1 cellular context compared by ENCODE assay signal in genomic region chr1:161076410-161076809, GRCh38.
TF ChIP-seq lines count a peak whose summit lies in the region.

No MANE protein-coding gene starts in this region.

TF ChIP-seq in HCT116, 20 proteins besides CTCF, POLR2A, EP300 and RAD21 (continued from another document):
- TF ChIP-seq, protein P1, sequence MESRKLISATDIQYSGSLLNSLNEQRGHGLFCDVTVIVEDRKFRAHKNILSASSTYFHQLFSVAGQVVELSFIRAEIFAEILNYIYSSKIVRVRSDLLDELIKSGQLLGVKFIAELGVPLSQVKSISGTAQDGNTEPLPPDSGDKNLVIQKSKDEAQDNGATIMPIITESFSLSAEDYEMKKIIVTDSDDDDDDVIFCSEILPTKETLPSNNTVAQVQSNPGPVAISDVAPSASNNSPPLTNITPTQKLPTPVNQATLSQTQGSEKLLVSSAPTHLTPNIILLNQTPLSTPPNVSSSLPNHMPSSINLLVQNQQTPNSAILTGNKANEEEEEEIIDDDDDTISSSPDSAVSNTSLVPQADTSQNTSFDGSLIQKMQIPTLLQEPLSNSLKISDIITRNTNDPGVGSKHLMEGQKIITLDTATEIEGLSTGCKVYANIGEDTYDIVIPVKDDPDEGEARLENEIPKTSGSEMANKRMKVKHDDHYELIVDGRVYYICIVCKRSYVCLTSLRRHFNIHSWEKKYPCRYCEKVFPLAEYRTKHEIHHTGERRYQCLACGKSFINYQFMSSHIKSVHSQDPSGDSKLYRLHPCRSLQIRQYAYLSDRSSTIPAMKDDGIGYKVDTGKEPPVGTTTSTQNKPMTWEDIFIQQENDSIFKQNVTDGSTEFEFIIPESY (IDR thresholded peaks at IDR 0.05; ENCODE audit: extremely low read depth, insufficient replicate concordance, low read length): no peak
- TF ChIP-seq REST (IDR thresholded peaks at IDR 0.05; ENCODE audit: low read depth): no peak
- TF ChIP-seq ZFX (IDR thresholded peaks at IDR 0.05): no peak
- TF ChIP-seq MAX (IDR thresholded peaks at IDR 0.05): no peak
